In genomic region chr1:33256335-33256700, GRCh38 we compare ENCODE assay signal across 8 cellular contexts. TPM values are rescaled to one million over a fixed set of nuclear protein-coding genes. Genes with fewer than 3 reads are reported as not detected.
A peak's percentile ranks its signal among the peaks of the same experiment; 100 is the strongest.
DNase-seq lines count a peak whose midpoint lies in the region; ATAC-seq and TF ChIP-seq lines count a peak whose summit lies in the region.

TSS of gene ZNF362 (plus strand) at chr1:33256492. CDS start at chr1:33270575, 14,083 bp downstream.

- H3K4me1 ChIP-seq in HUES64 (ENCODE audit: insufficient read depth, low read length) (peaks cover 14% of the 10 kb centered on the region), thymus (ENCODE audit: control insufficient read depth, insufficient read depth, low read length) (peaks cover 28% of the 10 kb centered on the region)

- H3K4me3 ChIP-seq in HUES64 (ENCODE audit: low read length) (peak within 1 kb of the TSS; percentile 96), thymus (ENCODE audit: low read length) (peak within 1 kb of the TSS; percentile 96)

- H3K27ac ChIP-seq in HUES64 (ENCODE audit: low read depth, low read length) = peak within 1 kb of the TSS; percentile 65
- H3K27ac ChIP-seq in thymus (ENCODE audit: low read depth) = peak within 1 kb of the TSS; percentile 81

- POLR2A ChIA-PET in activated naive CD8-positive, alpha-beta T cell treated with anti-CD3 and anti-CD28 coated beads, Interleukin-2, amount 10 ng/mL, durations not matched to agents 7 days and 5 days (lab: Charles Lee) = no interaction called here

- DNase-seq in NCI-H524 (lab: John Stamatoyannopoulos, UW) (peak; percentile 20 to 44), NCI-H524 treated with DMSO at 0.1 percent for 48 hours (lab: John Stamatoyannopoulos, UW) (no peak), T follicular helper cell (ENCODE audit: low read depth) (peak; percentile 57), head of caudate nucleus (peak in 40 of 42 donors; percentile 42 to 83 (median 64)), osteocyte (ENCODE audit: extremely low spot score, unreplicated experiment) (peak; percentile 88)
- peak; percentile 83 for DNase-seq in activated naive CD8-positive, alpha-beta T cell treated with anti-CD3 and anti-CD28 coated beads, Interleukin-2, amount 10 ng/mL, durations not matched to agents 7 days and 5 days

- peak within 1 kb of the TSS; percentile 98 for H3K4me3 Mint-ChIP-seq in activated naive CD8-positive, alpha-beta T cell treated with anti-CD3 and anti-CD28 coated beads, Interleukin-2, amount 10 ng/mL, durations not matched to agents 7 days and 5 days
- H3K4me3 Mint-ChIP-seq in osteocyte (ENCODE audit: unreplicated experiment) = peak within 1 kb of the TSS; percentile 96

- H3K9me3 ChIP-seq in HUES64 (ENCODE audit: insufficient read depth, low read depth, low read length) (no peaks in the 10 kb centered on the region), thymus (ENCODE audit: control insufficient read depth) (peaks cover 1% of the 10 kb centered on the region)

- peak within 1 kb of the TSS; percentile 98 for H3K27ac Mint-ChIP-seq in activated naive CD8-positive, alpha-beta T cell treated with anti-CD3 and anti-CD28 coated beads, Interleukin-2, amount 10 ng/mL, durations not matched to agents 7 days and 5 days
- H3K27ac Mint-ChIP-seq in osteocyte (ENCODE audit: unreplicated experiment) = peak within 1 kb of the TSS; percentile 98

- peak; percentile 87 for ATAC-seq in activated naive CD8-positive, alpha-beta T cell treated with anti-CD3 and anti-CD28 coated beads, Interleukin-2, amount 10 ng/mL, durations not matched to agents 7 days and 5 days (ENCODE audit: low read depth)

- H3K36me3 ChIP-seq in HUES64 (ENCODE audit: insufficient read depth, low read length) (no peaks in the 10 kb centered on the region), thymus (ENCODE audit: control insufficient read depth, insufficient read depth) (no peaks in the 10 kb centered on the region)

- peaks cover 6% of the 10 kb centered on the region for H3K27me3 Mint-ChIP-seq in activated naive CD8-positive, alpha-beta T cell treated with anti-CD3 and anti-CD28 coated beads, Interleukin-2, amount 10 ng/mL, durations not matched to agents 7 days and 5 days
- H3K27me3 Mint-ChIP-seq in osteocyte (ENCODE audit: unreplicated experiment) = peaks cover 5% of the 10 kb centered on the region

- TF ChIP-seq CTCF in osteocyte (IDR thresholded peaks at IDR 0.05) = peak; percentile 20

- WGBS in HUES64 = under 1% methylated on average over 61 of the region's 61 CpGs
- under 1% methylated on average over 61 of the region's 61 CpGs for WGBS in thymus

- intact Hi-C loops in head of caudate nucleus (cut with DNase I) = loop anchor here (10.0 kb wide), 2 partner anchors 72 to 122 kb away; partner anchors contain the start of gene TRIM62

- H3K9ac ChIP-seq in HUES64 (ENCODE audit: low read depth, low read length) = peak within 1 kb of the TSS; percentile 94

- no peaks in the 10 kb centered on the region for H3K9me3 Mint-ChIP-seq in activated naive CD8-positive, alpha-beta T cell treated with anti-CD3 and anti-CD28 coated beads, Interleukin-2, amount 10 ng/mL, durations not matched to agents 7 days and 5 days
- no peaks in the 10 kb centered on the region for H3K9me3 Mint-ChIP-seq in osteocyte (ENCODE audit: unreplicated experiment)

- peaks cover 3% of the 10 kb centered on the region for H3K36me3 Mint-ChIP-seq in activated naive CD8-positive, alpha-beta T cell treated with anti-CD3 and anti-CD28 coated beads, Interleukin-2, amount 10 ng/mL, durations not matched to agents 7 days and 5 days
- H3K36me3 Mint-ChIP-seq in osteocyte (ENCODE audit: unreplicated experiment) = peaks cover 7% of the 10 kb centered on the region

- H3K27me3 ChIP-seq in HUES64 (ENCODE audit: insufficient read depth, low read length) = no peaks in the 10 kb centered on the region
- no peaks in the 10 kb centered on the region for H3K27me3 ChIP-seq in thymus (ENCODE audit: control insufficient read depth, insufficient read depth)

- H3K4me1 Mint-ChIP-seq in activated naive CD8-positive, alpha-beta T cell treated with anti-CD3 and anti-CD28 coated beads, Interleukin-2, amount 10 ng/mL, durations not matched to agents 7 days and 5 days = peaks cover 16% of the 10 kb centered on the region
- peaks cover 40% of the 10 kb centered on the region for H3K4me1 Mint-ChIP-seq in osteocyte (ENCODE audit: unreplicated experiment)

RNA-seq across cellular contexts. Expression of gene ZNF362, which starts in this region (rescaled TPM):
- polyA plus RNA-seq in HUES64 (2013, experiment 1 of 2) = 20.9 TPM
- polyA plus RNA-seq in HUES64 (2013, experiment 2 of 2) = 27.5 TPM
- total RNA-seq in activated naive CD8-positive, alpha-beta T cell treated with anti-CD3 and anti-CD28 coated beads, Interleukin-2, amount 10 ng/mL, durations not matched to agents 7 days and 5 days = 10 to 100 TPM; 18.8 to 23.1 TPM
- 97.0 and 110 TPM in 2 replicates for total RNA-seq in osteocyte
- 18.3 TPM for polyA plus RNA-seq in thymus
